In genomic region chr18:68314403-68314802, GRCh38 we compare ENCODE assay signal across 27 cellular contexts.
DNase-seq lines count a peak whose midpoint lies in the region; ATAC-seq and TF ChIP-seq lines count a peak whose summit lies in the region.
"Had no signal": no experiment of that assay in that cellular context is flagged by ENCODE, and none has a peak within 500 bp of the region (broad histone marks: within the 10 kb centered on the region; RNA-seq: fewer than 3 reads in every experiment).

No MANE protein-coding gene starts in this region.

- no peaks in the 10 kb centered on the region for H3K9me3 Mint-ChIP-seq in HFFc6
- H3K9me3 Mint-ChIP-seq in activated CD8-positive, alpha-beta memory T cell treated with anti-CD3 and anti-CD28 coated beads, Interleukin-2, amount 10 ng/mL, durations not matched to agents 7 days and 5 days (ENCODE audit: low read depth), result peaks cover 4% of the 10 kb centered on the region
- H3K9me3 Mint-ChIP-seq: activated T-cell treated with anti-CD3 and anti-CD28 coated beads, Interleukin-2, amount 50 U/mL, for 24 hours had no signal

- peak overlapping the region; percentile 28 for H3K4me3 Mint-ChIP-seq in HFFc6
- no peak overlapping the region for H3K4me3 Mint-ChIP-seq in activated CD8-positive, alpha-beta memory T cell treated with anti-CD3 and anti-CD28 coated beads, Interleukin-2, amount 10 ng/mL, durations not matched to agents 7 days and 5 days
- H3K4me3 Mint-ChIP-seq: activated T-cell treated with anti-CD3 and anti-CD28 coated beads, Interleukin-2, amount 50 U/mL, for 24 hours; naive thymus-derived CD8-positive, alpha-beta T cell had no signal

- H2AFZ ChIP-seq in ACC112 (ENCODE audit: low read length, unreplicated experiment), result peak overlapping the region; percentile 69

- H3K4me3 ChIP-seq in ACC112 (ENCODE audit: low read depth, low read length), result no peak overlapping the region
- H3K4me3 ChIP-seq: HAP-1, stomach had no signal

- H3K27me3 Mint-ChIP-seq in HFFc6 (ENCODE audit: insufficient read depth), result no peaks in the 10 kb centered on the region
- no peaks in the 10 kb centered on the region for H3K27me3 Mint-ChIP-seq in activated CD8-positive, alpha-beta memory T cell treated with anti-CD3 and anti-CD28 coated beads, Interleukin-2, amount 10 ng/mL, durations not matched to agents 7 days and 5 days
- H3K27me3 Mint-ChIP-seq: activated T-cell treated with anti-CD3 and anti-CD28 coated beads, Interleukin-2, amount 50 U/mL, for 24 hours had no signal

- no peak for TF ChIP-seq CTCF in HFFc6 (IDR thresholded peaks at IDR 0.05)

- peaks cover 8% of the 10 kb centered on the region; the same call in 1 of the 2 replicates for H3K36me3 Mint-ChIP-seq in HFFc6 (ENCODE audit: low read depth)
- no peaks in the 10 kb centered on the region for H3K36me3 Mint-ChIP-seq in activated CD8-positive, alpha-beta memory T cell treated with anti-CD3 and anti-CD28 coated beads, Interleukin-2, amount 10 ng/mL, durations not matched to agents 7 days and 5 days
- H3K36me3 Mint-ChIP-seq: naive thymus-derived CD8-positive, alpha-beta T cell had no signal

- H3K27ac Mint-ChIP-seq in HFFc6, result peak overlapping the region; percentile 47
- no peak overlapping the region for H3K27ac Mint-ChIP-seq in activated CD8-positive, alpha-beta memory T cell treated with anti-CD3 and anti-CD28 coated beads, Interleukin-2, amount 10 ng/mL, durations not matched to agents 7 days and 5 days
- H3K27ac Mint-ChIP-seq: activated T-cell treated with anti-CD3 and anti-CD28 coated beads, Interleukin-2, amount 50 U/mL, for 24 hours; naive thymus-derived CD8-positive, alpha-beta T cell had no signal

- H3K27me3 ChIP-seq in ACC112 (ENCODE audit: insufficient read depth, low read length), result no peaks in the 10 kb centered on the region
- H3K27me3 ChIP-seq: stomach had no signal

- no peaks in the 10 kb centered on the region for H3K36me3 ChIP-seq in ACC112 (ENCODE audit: insufficient read depth, low read length)
- H3K36me3 ChIP-seq: HAP-1, stomach had no signal

- peaks cover 41% of the 10 kb centered on the region for H3K4me1 Mint-ChIP-seq in HFFc6 (ENCODE audit: low read depth)
- no peaks in the 10 kb centered on the region for H3K4me1 Mint-ChIP-seq in activated CD8-positive, alpha-beta memory T cell treated with anti-CD3 and anti-CD28 coated beads, Interleukin-2, amount 10 ng/mL, durations not matched to agents 7 days and 5 days
- H3K4me1 Mint-ChIP-seq: naive thymus-derived CD8-positive, alpha-beta T cell had no signal

- H3K4me1 ChIP-seq in ACC112 (ENCODE audit: control insufficient read depth, insufficient read depth, low read length, unreplicated experiment), result no peaks in the 10 kb centered on the region
- H3K4me1 ChIP-seq: HAP-1, stomach had no signal

- CTCF ChIA-PET in HEK293T (lab: Yijun Ruan, JAX), result no interaction called here
- CTCF ChIA-PET in activated CD8-positive, alpha-beta memory T cell treated with anti-CD3 and anti-CD28 coated beads, Interleukin-2, amount 10 ng/mL, durations not matched to agents 7 days and 5 days (lab: Charles Lee), result no interaction called here

- peak; percentile 26 for DNase-seq in HFFc6
- DNase-seq in amniotic stem cell (lab: John Stamatoyannopoulos, UW), result peak; percentile 13
- DNase-seq in iris pigment epithelial cell (ENCODE audit: low read depth), result peak; percentile 12
- DNase-seq in NCI-H2171 (lab: John Stamatoyannopoulos, UW), result no peak
- no peak for DNase-seq in HEK293T (ENCODE audit: extremely low spot score)
- no peak for DNase-seq in GOT3 (lab: John Stamatoyannopoulos, UW)
- no peak for DNase-seq in activated CD8-positive, alpha-beta memory T cell treated with anti-CD3 and anti-CD28 coated beads, Interleukin-2, amount 10 ng/mL, durations not matched to agents 7 days and 5 days
- DNase-seq: activated CD4-positive, CD25-positive, alpha-beta regulatory T cell treated with anti-CD3 and anti-CD28 coated beads, Interleukin-2, amount 50 U/mL, for 72 hours; activated naive CD4-positive, alpha-beta T cell treated with anti-CD3 and anti-CD28 coated beads, Interleukin-2, amount 50 U/mL, for 16 hours; activated T-cell treated with anti-CD3 and anti-CD28 coated beads, Interleukin-2, amount 50 U/mL, for 24 hours; effector CD8-positive, alpha-beta T cell; erythroblast; Kasumi-1; mesendoderm; naive thymus-derived CD8-positive, alpha-beta T cell; NCI-H1048; NCI-H187 treated with DMSO at 0.1 percent for 48 hours; NCI-H2227 treated with DMSO at 0.1 percent for 48 hours; NCI-H748 treated with DMSO at 0.1 percent for 48 hours; retina; stomach; SW 1271; trophoblast cell had no signal

- no peak overlapping the region for H3K27ac ChIP-seq in ACC112 (ENCODE audit: low read depth, low read length)
- H3K27ac ChIP-seq: C4-2B, stomach had no signal

- ATAC-seq in activated CD8-positive, alpha-beta memory T cell treated with anti-CD3 and anti-CD28 coated beads, Interleukin-2, amount 10 ng/mL, durations not matched to agents 7 days and 5 days, result no peak
- ATAC-seq: left lobe of liver; naive thymus-derived CD8-positive, alpha-beta T cell had no signal

- POLR2A ChIA-PET in HEK293T (lab: Yijun Ruan, JAX), result no interaction called here

- H3K79me2 ChIP-seq in ACC112 (ENCODE audit: control insufficient read depth, insufficient read depth, low read length, unreplicated experiment), result no peaks in the 10 kb centered on the region

TF ChIP-seq in HEK293T, 16 proteins besides CTCF, POLR2A, EP300 and RAD21:
- TF ChIP-seq PKNOX1 (IDR thresholded peaks at IDR 0.05) (no peak), ZNF384 (IDR thresholded peaks at IDR 0.05) (no peak), ARNT (IDR thresholded peaks at IDR 0.05) (no peak), BHLHE40 (IDR thresholded peaks at IDR 0.05; ENCODE audit: borderline replicate concordance) (no peak), L3MBTL2 (conservative IDR thresholded peaks at IDR 0.05) (no peak), ELF4 (IDR thresholded peaks at IDR 0.05) (no peak), SUZ12 (IDR thresholded peaks at IDR 0.05) (no peak), LEF1 (IDR thresholded peaks at IDR 0.05; ENCODE audit: borderline replicate concordance) (no peak), NFRKB (IDR thresholded peaks at IDR 0.05) (no peak), CTBP1 (IDR thresholded peaks at IDR 0.05; ENCODE audit: borderline replicate concordance) (no peak), HDGF (IDR thresholded peaks at IDR 0.05; ENCODE audit: borderline replicate concordance) (no peak), SP1 (IDR thresholded peaks at IDR 0.05) (no peak), TARDBP (IDR thresholded peaks at IDR 0.05) (no peak), FOXK2 (IDR thresholded peaks at IDR 0.05) (no peak), FOXM1 (IDR thresholded peaks at IDR 0.05; ENCODE audit: borderline replicate concordance) (no peak), FOXA1 (IDR thresholded peaks at IDR 0.05) (no peak)

Comparison
In these comparisons a context has a peak if more than half of its experiments do, and no peak if none do; other contexts are left out.
1. DNase-seq: peak in HFFc6 (single experiment), amniotic stem cell (single experiment) and iris pigment epithelial cell (single experiment); none in NCI-H2171 (single experiment), HEK293T (single experiment), GOT3 (single experiment) and activated CD8-positive, alpha-beta memory T cell treated with anti-CD3 and anti-CD28 coated beads, Interleukin-2, amount 10 ng/mL, durations not matched to agents 7 days and 5 days (single experiment).